Comparison of ENCODE assay signal across 10 cellular contexts in the genomic region with DNA sequence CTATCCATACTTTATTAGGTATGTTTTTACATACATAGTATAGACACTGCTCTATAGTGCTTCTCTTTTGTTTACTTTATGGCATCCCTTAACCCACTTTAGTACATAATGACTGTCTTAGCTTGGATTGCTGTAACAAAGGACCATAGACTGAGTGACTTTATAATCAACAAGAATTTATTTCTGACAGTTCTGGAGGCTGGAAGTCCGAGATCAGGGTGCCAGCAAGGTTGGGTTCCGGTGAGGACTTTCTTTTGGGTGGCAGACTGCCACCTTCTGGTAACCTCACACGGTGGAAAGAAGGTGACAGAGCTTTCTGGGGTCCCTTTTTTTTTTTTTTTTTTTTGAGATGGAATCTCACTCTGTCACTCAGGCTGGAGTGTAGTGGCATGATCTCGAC. TPM values are rescaled to one million over a fixed set of nuclear protein-coding genes. Genes with fewer than 3 reads are reported as not detected.
DNase-seq lines count a peak whose midpoint lies in the region; ATAC-seq, FAIRE-seq and TF ChIP-seq lines count a peak whose summit lies in the region.
"Had no signal": no experiment of that assay in that cellular context is flagged by ENCODE, and none has a peak within 500 bp of the region (broad histone marks: within the 10 kb centered on the region; RNA-seq: fewer than 3 reads in every experiment).

No MANE protein-coding gene starts in this region.

- DNase-seq in left cardiac atrium = peak; percentile 23
- DNase-seq in Right ventricle myocardium inferior (ENCODE audit: missing footprints) = no peak
- DNase-seq in NCI-H69 (lab: John Stamatoyannopoulos, UW) = peak; percentile 25
- DNase-seq in erythroblast (lab: John Stamatoyannopoulos, UW) = peak; percentile 36 to 43
- DNase-seq in GM19239 (ENCODE audit: insufficient read length, low spot score) = no peak
- DNase-seq in activated gamma-delta T cell (lab: John Stamatoyannopoulos, UW) = no peak
- DNase-seq: effector memory CD8-positive, alpha-beta T cell; spleen had no signal

- TF ChIP-seq POLR2A in erythroblast (IDR thresholded peaks at IDR 0.05; ENCODE audit: low read length) = no peak

- intact Hi-C loops in left cardiac atrium (cut with DNase I) = no loop called here
- intact Hi-C loops in Right ventricle myocardium inferior (cut with DNase I) = no loop called here

- FAIRE-seq in GM19239 (lab: Jason Lieb, UNC) = no peak

- no peak for ATAC-seq in left cardiac atrium
- no peak for ATAC-seq in Right ventricle myocardium inferior
- ATAC-seq in GM18867 (IDR thresholded peaks at IDR 0.05; ENCODE audit: unreplicated experiment) = no peak
- ATAC-seq in GM19397 (IDR thresholded peaks at IDR 0.05; ENCODE audit: unreplicated experiment) = no peak
- ATAC-seq: effector memory CD8-positive, alpha-beta T cell had no signal

RNA-seq across cellular contexts. Expression of gene PPM1H, which starts 48.6 kb away (rescaled TPM):
- total RNA-seq in left cardiac atrium = 1 to 10 TPM; 3.3 to 4.3 TPM
- total RNA-seq in Right ventricle myocardium inferior = 8.3 TPM

Comparison
In these comparisons a context has a peak if more than half of its experiments do, and no peak if none do; other contexts are left out.
1. DNase-seq: peak in left cardiac atrium (single experiment), NCI-H69 (single experiment) and erythroblast (2 of 2); none in Right ventricle myocardium inferior (single experiment), GM19239 (single experiment) and activated gamma-delta T cell (single experiment).